In the genomic region with DNA sequence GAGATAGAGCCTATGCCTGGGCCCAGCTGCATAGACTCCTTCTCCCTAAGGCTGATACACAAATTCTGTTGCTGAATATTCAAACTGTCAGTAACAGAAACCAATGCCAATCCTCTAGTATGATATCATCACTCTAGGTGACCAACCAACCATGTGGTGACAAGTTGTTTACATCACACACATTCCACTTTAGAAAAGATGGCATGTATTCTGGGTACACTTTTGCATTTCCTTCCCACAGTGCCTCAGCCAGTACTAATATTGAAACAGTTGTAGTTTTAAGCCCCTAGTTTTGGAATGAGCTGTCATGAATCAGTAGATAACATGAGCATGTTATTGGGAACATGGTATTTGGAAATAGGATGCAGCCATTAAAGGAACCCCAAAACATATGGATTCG, we compare ENCODE assay signal across 17 cellular contexts.
DNase-seq lines count a peak whose midpoint lies in the region; ATAC-seq, FAIRE-seq and TF ChIP-seq lines count a peak whose summit lies in the region.
"Had no signal": no experiment of that assay in that cellular context is flagged by ENCODE, and none has a peak within 500 bp of the region (broad histone marks: within the 10 kb centered on the region; RNA-seq: fewer than 3 reads in every experiment).

No MANE protein-coding gene starts in this region.

- FAIRE-seq in HepG2 (lab: Jason Lieb, UNC) = no peak
- FAIRE-seq: GM18507 had no signal

- peaks cover 4% of the 10 kb centered on the region for H3K9me3 Mint-ChIP-seq in activated CD8-positive, alpha-beta T cell treated with anti-CD3 and anti-CD28 coated beads for 36 hours
- H3K9me3 Mint-ChIP-seq in activated CD8-positive, alpha-beta T cell treated with anti-CD3 and anti-CD28 coated beads, Interleukin-2, amount 10 ng/mL, durations not matched to agents 7 days and 5 days (ENCODE audit: insufficient read depth) = no peaks in the 10 kb centered on the region
- peaks cover 7% of the 10 kb centered on the region for H3K9me3 Mint-ChIP-seq in activated T-helper 17 cell treated with anti-CD3 and anti-CD28 coated beads, Interleukin-2, amount 50 U/mL, for 72 hours
- H3K9me3 Mint-ChIP-seq in effector memory CD8-positive, alpha-beta T cell = peaks cover 0 to 1% of the 10 kb centered on the region in 2 donors

- H3K27ac ChIP-seq in HepG2 (ENCODE audit: extremely low read length, insufficient read depth, low read length) = no peak overlapping the region
- H3K27ac ChIP-seq: BLaER1 treated with 17β-estradiol and CSF1 and Interleukin-3, amounts not matched to agents 10 nM and 100 nM had no signal

- H3K4me3 ChIP-seq in HepG2 (replicated peaks in 1 of 3; ENCODE audit: insufficient read depth in 1 of 3, low read depth in 2 of 3, low read length in 3 of 3) = no peak overlapping the region
- H3K4me3 ChIP-seq: BLaER1 treated with 17β-estradiol and CSF1 and Interleukin-3, amounts not matched to agents 10 nM and 100 nM had no signal

- no peak for TF ChIP-seq CTCF in activated CD8-positive, alpha-beta T cell treated with anti-CD3 and anti-CD28 coated beads for 36 hours (IDR thresholded peaks at IDR 0.05)
- no peak for TF ChIP-seq CTCF in HepG2 (CRISPR knock-in tag; IDR thresholded peaks at IDR 0.05)

- intact Hi-C loops in activated CD8-positive, alpha-beta T cell treated with anti-CD3 and anti-CD28 coated beads for 36 hours (cut with micrococcal nuclease) = no loop called here
- intact Hi-C loops in HepG2 (cut with micrococcal nuclease; ENCODE audit: unreplicated experiment) = no loop called here

- no peaks in the 10 kb centered on the region for H3K36me3 Mint-ChIP-seq in activated CD8-positive, alpha-beta T cell treated with anti-CD3 and anti-CD28 coated beads for 36 hours (ENCODE audit: low read depth)
- H3K36me3 Mint-ChIP-seq in activated CD8-positive, alpha-beta T cell treated with anti-CD3 and anti-CD28 coated beads, Interleukin-2, amount 10 ng/mL, durations not matched to agents 7 days and 5 days (ENCODE audit: low read depth) = no peaks in the 10 kb centered on the region
- no peaks in the 10 kb centered on the region for H3K36me3 Mint-ChIP-seq in activated T-helper 17 cell treated with anti-CD3 and anti-CD28 coated beads, Interleukin-2, amount 50 U/mL, for 72 hours (ENCODE audit: low read depth)
- no peaks in the 10 kb centered on the region for H3K36me3 Mint-ChIP-seq in effector memory CD8-positive, alpha-beta T cell (ENCODE audit: insufficient read depth)

- in situ Hi-C loops in HepG2 (cut with HindIII; ENCODE audit: extremely low pct_ligation_motif_present, low pct_unique_long_range_greater_than_20kb) = no loop called here

- DNase-seq in activated CD8-positive, alpha-beta T cell treated with anti-CD3 and anti-CD28 coated beads for 36 hours = no peak
- DNase-seq in activated CD8-positive, alpha-beta T cell treated with anti-CD3 and anti-CD28 coated beads, Interleukin-2, amount 10 ng/mL, durations not matched to agents 7 days and 5 days = no peak
- no peak for DNase-seq in HepG2 (ENCODE audit: low spot score)
- DNase-seq in effector memory CD8-positive, alpha-beta T cell = no peak
- no peak for DNase-seq in NCI-H524 treated with DMSO at 0.1 percent for 48 hours (lab: John Stamatoyannopoulos, UW)
- DNase-seq: 8988T, HCEC 1CT, NCI-H146, NCI-H2081 treated with DMSO at 0.1 percent for 48 hours, NCI-H2227 treated with DMSO at 0.1 percent for 48 hours, NCI-H526 treated with DMSO at 0.1 percent for 48 hours, RPMI8226 had no signal

- ATAC-seq in activated CD8-positive, alpha-beta T cell treated with anti-CD3 and anti-CD28 coated beads for 36 hours = peak; percentile 68
- no peak for ATAC-seq in activated CD8-positive, alpha-beta T cell treated with anti-CD3 and anti-CD28 coated beads, Interleukin-2, amount 10 ng/mL, durations not matched to agents 7 days and 5 days
- ATAC-seq in GM18520 (IDR thresholded peaks at IDR 0.05; ENCODE audit: unreplicated experiment) (peak; percentile 52), HG02870 (IDR thresholded peaks at IDR 0.05; ENCODE audit: unreplicated experiment) (peak; percentile 55), HepG2 (no peak)
- ATAC-seq in activated T-helper 17 cell treated with anti-CD3 and anti-CD28 coated beads, Interleukin-2, amount 50 U/mL, for 72 hours (replicated peaks) = peak; percentile 76
- no peak for ATAC-seq in effector memory CD8-positive, alpha-beta T cell (replicated peaks)

- no peaks in the 10 kb centered on the region for H4K20me1 ChIP-seq in HepG2 (ENCODE audit: insufficient read depth, low read length)
- H4K20me1 ChIP-seq: BLaER1 treated with 17β-estradiol and CSF1 and Interleukin-3, amounts not matched to agents 10 nM and 100 nM had no signal

- H3K36me3 ChIP-seq in HepG2 (replicated peaks in 1 of 2; ENCODE audit: control insufficient read depth in 1 of 2, insufficient read depth in 2 of 2, low read length in 2 of 2) = no peaks in the 10 kb centered on the region
- H3K36me3 ChIP-seq: BLaER1 treated with 17β-estradiol and CSF1 and Interleukin-3, amounts not matched to agents 10 nM and 100 nM had no signal

- no peaks in the 10 kb centered on the region for H3K4me1 ChIP-seq in HepG2 (ENCODE audit: insufficient read depth, low read length)
- H3K4me1 ChIP-seq: BLaER1 treated with 17β-estradiol and CSF1 and Interleukin-3, amounts not matched to agents 10 nM and 100 nM had no signal

- 0% methylated on average over 1 of the region's 1 CpG for WGBS in HepG2 (ENCODE audit: low lambda C conversion rate)

- no peak overlapping the region for H3K4me3 Mint-ChIP-seq in activated CD8-positive, alpha-beta T cell treated with anti-CD3 and anti-CD28 coated beads for 36 hours
- no peak overlapping the region for H3K4me3 Mint-ChIP-seq in activated CD8-positive, alpha-beta T cell treated with anti-CD3 and anti-CD28 coated beads, Interleukin-2, amount 10 ng/mL, durations not matched to agents 7 days and 5 days
- no peak overlapping the region for H3K4me3 Mint-ChIP-seq in activated T-helper 17 cell treated with anti-CD3 and anti-CD28 coated beads, Interleukin-2, amount 50 U/mL, for 72 hours
- H3K4me3 Mint-ChIP-seq in effector memory CD8-positive, alpha-beta T cell = no peak overlapping the region

- H3K9me3 ChIP-seq in HepG2 (ENCODE audit: low read length) = no peaks in the 10 kb centered on the region

- no peaks in the 10 kb centered on the region for H3K27me3 ChIP-seq in HepG2 (ENCODE audit: control insufficient read depth in 1 of 2, insufficient read depth in 2 of 2, low read length in 2 of 2)
- H3K27me3 ChIP-seq: BLaER1 treated with 17β-estradiol and CSF1 and Interleukin-3, amounts not matched to agents 10 nM and 100 nM had no signal

- no peak for TF ChIP-seq RAD21 in HepG2 (CRISPR knock-in tag; IDR thresholded peaks at IDR 0.05)

- no peak overlapping the region for H3K27ac Mint-ChIP-seq in activated CD8-positive, alpha-beta T cell treated with anti-CD3 and anti-CD28 coated beads for 36 hours
- H3K27ac Mint-ChIP-seq in activated CD8-positive, alpha-beta T cell treated with anti-CD3 and anti-CD28 coated beads, Interleukin-2, amount 10 ng/mL, durations not matched to agents 7 days and 5 days = no peak overlapping the region
- no peak overlapping the region for H3K27ac Mint-ChIP-seq in activated T-helper 17 cell treated with anti-CD3 and anti-CD28 coated beads, Interleukin-2, amount 50 U/mL, for 72 hours
- no peak overlapping the region for H3K27ac Mint-ChIP-seq in effector memory CD8-positive, alpha-beta T cell

- no peak overlapping the region for H2AFZ ChIP-seq in HepG2 (ENCODE audit: low read length)

- H3K27me3 Mint-ChIP-seq in activated CD8-positive, alpha-beta T cell treated with anti-CD3 and anti-CD28 coated beads for 36 hours = no peaks in the 10 kb centered on the region
- H3K27me3 Mint-ChIP-seq in activated CD8-positive, alpha-beta T cell treated with anti-CD3 and anti-CD28 coated beads, Interleukin-2, amount 10 ng/mL, durations not matched to agents 7 days and 5 days (ENCODE audit: low read depth) = no peaks in the 10 kb centered on the region
- H3K27me3 Mint-ChIP-seq in activated T-helper 17 cell treated with anti-CD3 and anti-CD28 coated beads, Interleukin-2, amount 50 U/mL, for 72 hours = no peaks in the 10 kb centered on the region
- peaks cover 6 to 12% of the 10 kb centered on the region in 2 donors for H3K27me3 Mint-ChIP-seq in effector memory CD8-positive, alpha-beta T cell

- H3K9ac ChIP-seq in HepG2 (ENCODE audit: insufficient read depth, low read depth, low read length) = no peak overlapping the region
- H3K9ac ChIP-seq: BLaER1 treated with 17β-estradiol and CSF1 and Interleukin-3, amounts not matched to agents 10 nM and 100 nM had no signal

- no peaks in the 10 kb centered on the region for H3K79me2 ChIP-seq in HepG2 (ENCODE audit: insufficient read depth, low read length)

- no peak overlapping the region for H3K4me2 ChIP-seq in HepG2 (ENCODE audit: low read depth, low read length)
- H3K4me2 ChIP-seq: BLaER1 treated with 17β-estradiol and CSF1 and Interleukin-3, amounts not matched to agents 10 nM and 100 nM had no signal

- TF ChIP-seq EP300 in HepG2 (IDR thresholded peaks at IDR 0.05; ENCODE audit: low read depth in 2 of 2, low read length in 2 of 2) = no peak
- no peak for TF ChIP-seq EP300 in HepG2 (CRISPR knock-in tag; IDR thresholded peaks at IDR 0.05; ENCODE audit: borderline replicate concordance)

- H3K4me1 Mint-ChIP-seq in activated CD8-positive, alpha-beta T cell treated with anti-CD3 and anti-CD28 coated beads for 36 hours (ENCODE audit: low read depth) = peaks cover 9% of the 10 kb centered on the region
- no peaks in the 10 kb centered on the region for H3K4me1 Mint-ChIP-seq in activated CD8-positive, alpha-beta T cell treated with anti-CD3 and anti-CD28 coated beads, Interleukin-2, amount 10 ng/mL, durations not matched to agents 7 days and 5 days (ENCODE audit: low read depth)
- no peaks in the 10 kb centered on the region for H3K4me1 Mint-ChIP-seq in activated T-helper 17 cell treated with anti-CD3 and anti-CD28 coated beads, Interleukin-2, amount 50 U/mL, for 72 hours
- H3K4me1 Mint-ChIP-seq in effector memory CD8-positive, alpha-beta T cell (ENCODE audit: low read depth in 2 of 2) = no peaks in the 10 kb centered on the region

- BruUV-seq in HepG2 (replicated peaks; lab: Mats Ljungman, UMichigan) = no TSS peak

- TF ChIP-seq POLR2A in HepG2 (IDR thresholded peaks at IDR 0.05; ENCODE audit: insufficient read depth in 1 of 2, low read depth in 2 of 2, low read length in 2 of 2) = no peak

- POLR2A ChIA-PET in activated CD8-positive, alpha-beta T cell treated with anti-CD3 and anti-CD28 coated beads for 36 hours (lab: Charles Lee) = interaction anchor here (0.6 kb wide), 2 partner anchors 57 to 389 kb away, joined by 3 read pairs; no protein-coding TSS in a partner anchor
- POLR2A ChIA-PET in activated CD8-positive, alpha-beta T cell treated with anti-CD3 and anti-CD28 coated beads, Interleukin-2, amount 10 ng/mL, durations not matched to agents 7 days and 5 days (lab: Charles Lee) = no interaction called here
- POLR2A ChIA-PET in HepG2 (lab: Yijun Ruan, JAX) = no interaction called here

- CTCF ChIA-PET in activated CD8-positive, alpha-beta T cell treated with anti-CD3 and anti-CD28 coated beads for 36 hours (lab: Charles Lee) = no interaction called here
- CTCF ChIA-PET in activated CD8-positive, alpha-beta T cell treated with anti-CD3 and anti-CD28 coated beads, Interleukin-2, amount 10 ng/mL, durations not matched to agents 7 days and 5 days (lab: Charles Lee) = no interaction called here
- CTCF ChIA-PET in HepG2 (lab: Yijun Ruan, JAX; ENCODE audit: low intra/inter-chr PET ratio, low total read pairs) = no interaction called here

Comparison
In these comparisons a context has a peak if more than half of its experiments do, and no peak if none do; other contexts are left out.
1. ATAC-seq: peak in activated CD8-positive, alpha-beta T cell treated with anti-CD3 and anti-CD28 coated beads for 36 hours (single experiment), GM18520 (single experiment), HG02870 (single experiment) and activated T-helper 17 cell treated with anti-CD3 and anti-CD28 coated beads, Interleukin-2, amount 50 U/mL, for 72 hours (single experiment); none in activated CD8-positive, alpha-beta T cell treated with anti-CD3 and anti-CD28 coated beads, Interleukin-2, amount 10 ng/mL, durations not matched to agents 7 days and 5 days (single experiment), HepG2 (single experiment) and effector memory CD8-positive, alpha-beta T cell (single experiment).